In genomic region chr12:79933043-79933442, GRCh38 we compare ENCODE assay signal across 2 cellular contexts.
TF ChIP-seq lines count a peak whose summit lies in the region.

No MANE protein-coding gene starts in this region.

TF ChIP-seq in HCT116, 20 proteins besides CTCF, POLR2A, EP300 and RAD21 (continued from another document):
- TF ChIP-seq REST (IDR thresholded peaks at IDR 0.05; ENCODE audit: low read depth) = no peak
- no peak for TF ChIP-seq ATF3 (IDR thresholded peaks at IDR 0.05)
- no peak for TF ChIP-seq EZH2 (IDR thresholded peaks at IDR 0.05)
- no peak for TF ChIP-seq CBX3 (IDR thresholded peaks at IDR 0.05; ENCODE audit: low read depth)
- no peak for TF ChIP-seq JUND (IDR thresholded peaks at IDR 0.05)

TF ChIP-seq in WTC11, 78 proteins besides CTCF, POLR2A, EP300 and RAD21 (continued from another document):
- TF ChIP-seq ZNF425 (CRISPR knock-in tag; conservative IDR thresholded peaks at IDR 0.05) = no peak
- TF ChIP-seq RORB (CRISPR knock-in tag; IDR thresholded peaks at IDR 0.05) = no peak
- TF ChIP-seq NFYB (CRISPR knock-in tag; conservative IDR thresholded peaks at IDR 0.05; ENCODE audit: low read depth) = no peak
- no peak for TF ChIP-seq PRDM15 (CRISPR knock-in tag; IDR thresholded peaks at IDR 0.05)
- no peak for TF ChIP-seq PRRX2 (CRISPR knock-in tag; IDR thresholded peaks at IDR 0.05)
- TF ChIP-seq ZSCAN18 (CRISPR knock-in tag; IDR thresholded peaks at IDR 0.05) = no peak
